In the genomic region with DNA sequence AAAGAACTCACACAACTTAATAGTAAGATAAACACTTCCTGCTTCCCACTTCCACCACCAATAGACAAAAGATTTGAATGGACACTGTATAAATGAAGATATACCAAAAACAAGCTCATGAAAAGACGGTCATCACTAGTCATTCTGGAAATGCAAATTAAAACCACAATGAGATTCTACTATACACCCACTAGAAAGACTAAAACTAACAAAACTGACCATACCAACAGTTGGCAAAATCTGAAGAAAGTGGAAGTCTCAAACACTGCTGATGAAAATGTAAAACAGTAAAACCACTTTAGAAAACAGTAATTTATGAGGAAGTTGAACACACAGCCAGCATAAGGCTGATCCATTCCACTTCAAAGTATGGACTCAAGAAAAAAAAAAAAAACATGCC, we compare ENCODE assay signal across 22 cellular contexts. TPM values are rescaled to one million over a fixed set of nuclear protein-coding genes. Genes with fewer than 3 reads are reported as not detected.
A peak's percentile ranks its signal among the peaks of the same experiment; 100 is the strongest.
DNase-seq lines count a peak whose midpoint lies in the region; ATAC-seq and TF ChIP-seq lines count a peak whose summit lies in the region.
"Had no signal": no experiment of that assay in that cellular context is flagged by ENCODE, and none has a peak within 500 bp of the region (broad histone marks: within the 10 kb centered on the region; RNA-seq: fewer than 3 reads in every experiment).

No MANE protein-coding gene starts in this region.

- no peaks in the 10 kb centered on the region for H3K9me3 ChIP-seq in neural progenitor cell (ENCODE audit: low read depth)
- H3K9me3 ChIP-seq: BE2C, neutrophil, right atrium auricular region had no signal

- no peaks in the 10 kb centered on the region for H3K36me3 ChIP-seq in neural progenitor cell
- H3K36me3 ChIP-seq: BE2C, cardiac muscle cell, neutrophil, right atrium auricular region had no signal

- no peak overlapping the region for H3K9ac ChIP-seq in neural progenitor cell

- no peaks in the 10 kb centered on the region for H3K27me3 Mint-ChIP-seq in activated T-helper 17 cell treated with anti-CD3 and anti-CD28 coated beads, Interleukin-2, amount 50 U/mL, for 72 hours
- H3K27me3 Mint-ChIP-seq in neural progenitor cell (ENCODE audit: insufficient read depth, low read depth) = no peaks in the 10 kb centered on the region
- H3K27me3 Mint-ChIP-seq: activated B cell treated with CpG ODN at 0.5 μM for 24 hours; activated CD8-positive, alpha-beta memory T cell treated with anti-CD3 and anti-CD28 coated beads, Interleukin-2, amount 10 ng/mL, durations not matched to agents 7 days and 5 days; activated naive CD8-positive, alpha-beta T cell treated with anti-CD3 and anti-CD28 coated beads, Interleukin-2, amount 10 ng/mL, durations not matched to agents 7 days and 5 days; T-cell had no signal

- H3K36me3 Mint-ChIP-seq in activated T-helper 17 cell treated with anti-CD3 and anti-CD28 coated beads, Interleukin-2, amount 50 U/mL, for 72 hours (ENCODE audit: low read depth) = no peaks in the 10 kb centered on the region
- H3K36me3 Mint-ChIP-seq in neural progenitor cell = no peaks in the 10 kb centered on the region
- H3K36me3 Mint-ChIP-seq: activated CD8-positive, alpha-beta memory T cell treated with anti-CD3 and anti-CD28 coated beads, Interleukin-2, amount 10 ng/mL, durations not matched to agents 7 days and 5 days; T-cell had no signal

- H3K4me3 ChIP-seq in neural progenitor cell = no peak overlapping the region
- H3K4me3 ChIP-seq: cardiac muscle cell, right atrium auricular region had no signal

- no peaks in the 10 kb centered on the region for H4K20me1 ChIP-seq in neural progenitor cell (ENCODE audit: low read depth)

- no peaks in the 10 kb centered on the region for H3K27me3 ChIP-seq in neural progenitor cell
- H3K27me3 ChIP-seq: BE2C, cardiac muscle cell, neutrophil, right atrium auricular region had no signal

- DNase-seq in neural progenitor cell (ENCODE audit: low spot score) (no peak), T-helper 2 cell (no peak), epidermal melanocyte (ENCODE audit: insufficient read length, low spot score) (no peak)
- DNase-seq in activated CD8-positive, alpha-beta memory T cell treated with anti-CD3 and anti-CD28 coated beads, Interleukin-2, amount 50 U/mL, for 4 hours = no peak
- DNase-seq: activated B cell treated with CpG ODN at 0.5 μM for 24 hours; activated CD8-positive, alpha-beta memory T cell treated with anti-CD3 and anti-CD28 coated beads, Interleukin-2, amount 10 ng/mL, durations not matched to agents 7 days and 5 days; activated naive CD8-positive, alpha-beta T cell treated with anti-CD3 and anti-CD28 coated beads, Interleukin-2, amount 10 ng/mL, durations not matched to agents 7 days and 5 days; BE2C; DMS79; IMR-90; kidney glomerular epithelial cell; NCI-H2171 treated with DMSO at 0.1 percent for 48 hours; substantia nigra; T-cell had no signal

- no peaks in the 10 kb centered on the region for H3K9me3 Mint-ChIP-seq in activated T-helper 17 cell treated with anti-CD3 and anti-CD28 coated beads, Interleukin-2, amount 50 U/mL, for 72 hours
- peaks cover 4% of the 10 kb centered on the region for H3K9me3 Mint-ChIP-seq in neural progenitor cell

- no peak overlapping the region for H3K4me2 ChIP-seq in neural progenitor cell

- no peaks in the 10 kb centered on the region for H3K4me1 Mint-ChIP-seq in activated T-helper 17 cell treated with anti-CD3 and anti-CD28 coated beads, Interleukin-2, amount 50 U/mL, for 72 hours
- H3K4me1 Mint-ChIP-seq in neural progenitor cell = no peaks in the 10 kb centered on the region
- H3K4me1 Mint-ChIP-seq: activated B cell treated with CpG ODN at 0.5 μM for 24 hours; activated CD8-positive, alpha-beta memory T cell treated with anti-CD3 and anti-CD28 coated beads, Interleukin-2, amount 10 ng/mL, durations not matched to agents 7 days and 5 days; activated naive CD8-positive, alpha-beta T cell treated with anti-CD3 and anti-CD28 coated beads, Interleukin-2, amount 10 ng/mL, durations not matched to agents 7 days and 5 days had no signal

- peak; percentile 91 for ATAC-seq in GM18909 (IDR thresholded peaks at IDR 0.05; ENCODE audit: poor library complexity, unreplicated experiment)
- peak; percentile 71 for ATAC-seq in GM21723 (IDR thresholded peaks at IDR 0.05; ENCODE audit: unreplicated experiment)
- ATAC-seq in HG03066 (IDR thresholded peaks at IDR 0.05; ENCODE audit: low read depth, unreplicated experiment) = peak; percentile 80
- peak; percentile 35 for ATAC-seq in activated T-helper 17 cell treated with anti-CD3 and anti-CD28 coated beads, Interleukin-2, amount 50 U/mL, for 72 hours (replicated peaks)
- ATAC-seq: activated CD8-positive, alpha-beta memory T cell treated with anti-CD3 and anti-CD28 coated beads, Interleukin-2, amount 10 ng/mL, durations not matched to agents 7 days and 5 days; T-cell had no signal

- peaks cover 8% of the 10 kb centered on the region for H3K4me1 ChIP-seq in neural progenitor cell
- H3K4me1 ChIP-seq: right atrium auricular region had no signal

- H3F3A ChIP-seq in neural progenitor cell (ENCODE audit: low read depth) = no peaks in the 10 kb centered on the region

- no peak for TF ChIP-seq CTCF in neural progenitor cell (IDR thresholded peaks at IDR 0.05)

- H3K27ac Mint-ChIP-seq in activated T-helper 17 cell treated with anti-CD3 and anti-CD28 coated beads, Interleukin-2, amount 50 U/mL, for 72 hours = no peak overlapping the region
- no peak overlapping the region for H3K27ac Mint-ChIP-seq in neural progenitor cell
- H3K27ac Mint-ChIP-seq: activated B cell treated with CpG ODN at 0.5 μM for 24 hours; activated CD8-positive, alpha-beta memory T cell treated with anti-CD3 and anti-CD28 coated beads, Interleukin-2, amount 10 ng/mL, durations not matched to agents 7 days and 5 days; activated naive CD8-positive, alpha-beta T cell treated with anti-CD3 and anti-CD28 coated beads, Interleukin-2, amount 10 ng/mL, durations not matched to agents 7 days and 5 days; mesothelial cell of epicardium; T-cell had no signal

- no peaks in the 10 kb centered on the region for H3K79me2 ChIP-seq in neural progenitor cell (ENCODE audit: low read depth)

- H3K4me3 Mint-ChIP-seq in activated T-helper 17 cell treated with anti-CD3 and anti-CD28 coated beads, Interleukin-2, amount 50 U/mL, for 72 hours = no peak overlapping the region
- no peak overlapping the region for H3K4me3 Mint-ChIP-seq in neural progenitor cell
- H3K4me3 Mint-ChIP-seq: activated B cell treated with CpG ODN at 0.5 μM for 24 hours; activated CD8-positive, alpha-beta memory T cell treated with anti-CD3 and anti-CD28 coated beads, Interleukin-2, amount 10 ng/mL, durations not matched to agents 7 days and 5 days; activated naive CD8-positive, alpha-beta T cell treated with anti-CD3 and anti-CD28 coated beads, Interleukin-2, amount 10 ng/mL, durations not matched to agents 7 days and 5 days; mesothelial cell of epicardium; T-cell had no signal

- no peak overlapping the region for H3K27ac ChIP-seq in neural progenitor cell
- H3K27ac ChIP-seq: cardiac muscle cell, neutrophil, right atrium auricular region had no signal

- H2AFZ ChIP-seq in neural progenitor cell (replicated peaks) = no peak overlapping the region

RNA-seq across cellular contexts. Expression of gene CD96, which starts 35.6 kb away (rescaled TPM):
- 100 to 1,000 TPM in 1 of 2 donors, 10 to 100 TPM in 1; 67.6 to 107 TPM for total RNA-seq in activated T-helper 17 cell treated with anti-CD3 and anti-CD28 coated beads, Interleukin-2, amount 50 U/mL, for 72 hours
- not detected in 2 replicates for total RNA-seq in neural progenitor cell (ENCODE audit: low replicate concordance)
- total RNA-seq: cardiac muscle cell had no signal

Comparison
In these comparisons a context has a peak if more than half of its experiments do, and no peak if none do; other contexts are left out.
1. ATAC-seq: peak in every context shown above with its lines; median percentile 91 in GM18909; 80 in HG03066; 71 in GM21723; 35 in activated T-helper 17 cell treated with anti-CD3 and anti-CD28 coated beads, Interleukin-2, amount 50 U/mL, for 72 hours.
2. RNA of gene CD96, which starts 35.6 kb away (total RNA-seq): 67.6 to 107 TPM in activated T-helper 17 cell treated with anti-CD3 and anti-CD28 coated beads, Interleukin-2, amount 50 U/mL, for 72 hours; not detected in neural progenitor cell; every median in the first group is over 10 times any median in the second.